26 cellular contexts compared by ENCODE assay signal in the genomic region with DNA sequence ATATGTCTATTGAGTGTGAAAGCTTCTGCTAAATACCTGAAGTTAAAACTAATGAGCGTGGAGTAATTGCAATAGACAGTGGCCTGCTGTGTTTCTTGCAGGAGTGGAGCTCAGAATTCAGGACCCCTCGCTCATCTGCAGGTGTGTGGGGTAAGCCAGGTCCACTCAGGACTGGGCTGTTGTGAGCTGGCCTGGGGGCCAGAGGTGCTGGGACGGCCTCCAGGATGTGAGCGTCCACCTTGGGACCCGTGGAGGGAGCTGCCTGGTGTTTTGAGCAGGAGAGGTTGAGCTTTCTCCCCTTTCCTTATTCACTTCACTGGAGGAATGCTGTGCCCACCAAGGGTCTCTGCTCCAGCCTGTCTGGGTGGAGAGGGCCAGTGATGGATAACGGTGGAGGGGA.
"Had no signal": no experiment of that assay in that cellular context is flagged by ENCODE, and none has a peak within 500 bp of the region (broad histone marks: within the 10 kb centered on the region; RNA-seq: fewer than 3 reads in every experiment).

No MANE protein-coding gene starts in this region.

- H3K9me3 ChIP-seq: stomach, suprapubic skin, testis, thoracic aorta, thyroid gland, tibial artery, tibial nerve, transverse colon, upper lobe of left lung, upper lobe of right lung, uterus, vagina had no signal

- H3K27ac ChIP-seq: stomach, suprapubic skin, testis, thoracic aorta, thyroid gland, tibial artery, tibial nerve, transverse colon, upper lobe of left lung, upper lobe of right lung, uterus, vagina had no signal

- H3K4me1 ChIP-seq: stomach, suprapubic skin, testis, thyroid gland, tibial artery, tibial nerve, transverse colon, upper lobe of left lung, upper lobe of right lung, uterus, vagina had no signal

- DNase-seq: stimulated activated CD4-positive, alpha-beta T cell treated with anti-CD3 and anti-CD28 coated beads, Interleukin-2, amount 100 ng/mL, for 48 hours; stimulated activated CD4-positive, alpha-beta T cell treated with anti-CD3 and anti-CD28 coated beads, Interleukin-4, amount 100 ng/mL, for 1 hour; stimulated activated CD4-positive, alpha-beta T cell treated with anti-CD3 and anti-CD28 coated beads, Interleukin-4, amount 100 ng/mL, for 24 hours; stimulated activated CD4-positive, alpha-beta T cell treated with anti-CD3 and anti-CD28 coated beads, Interleukin-4, amount 100 ng/mL, for 4 hours; stimulated activated CD8-positive, alpha-beta memory T cell treated with anti-CD3 and anti-CD28 coated beads, Interleukin-4, amount 100 ng/mL, for 48 hours; stimulated activated naive B cell treated with anti-CD40 and anti-IgM and Interleukin-4, amounts not matched to agents 10 μg/mL and 1 μg/mL and 100 μg/mL, for 72 hours; stimulated activated naive CD4-positive, alpha-beta T cell; stimulated activated naive CD4-positive, alpha-beta T cell treated with Interleukin-2 at 50 U/mL for 16 hours; stimulated activated naive CD8-positive, alpha-beta T cell treated with anti-CD3 and anti-CD28 coated beads, Interleukin-15, amount 100 ng/mL, for 72 hours; stimulated activated naive CD8-positive, alpha-beta T cell treated with anti-CD3 and anti-CD28 coated beads, Interleukin-15, Interleukin-2, amounts not matched to agents 100 U/mL and 50 U/mL, for 24 hours; stomach; substantia nigra; testis; thyroid gland; tibial artery; transverse colon; trophoblast cell; upper lobe of left lung; upper lobe of right lung; uterus had no signal

- H3K4me3 ChIP-seq: stomach, suprapubic skin, testis, thoracic aorta, thyroid gland, tibial artery, tibial nerve, transverse colon, upper lobe of left lung, upper lobe of right lung, uterus, vagina had no signal

- H3K36me3 ChIP-seq: stomach, suprapubic skin, thoracic aorta, thyroid gland, tibial artery, tibial nerve, transverse colon, upper lobe of left lung, upper lobe of right lung, uterus, vagina had no signal

- ATAC-seq: stimulated activated effector memory CD8-positive, alpha-beta T cell treated with anti-CD3 and anti-CD28 coated beads, Interleukin-12 subunit alpha, Interleukin-12 subunit beta, amount 100 ng/mL, for 72 hours; stimulated activated memory B cell treated with anti-CD40 and anti-IgM and Interleukin-4, amounts not matched to agents 10 μg/mL and 1 μg/mL and 100 μg/mL, for 72 hours; stimulated activated naive B cell treated with anti-CD40 and anti-IgM and Interleukin-4, amounts not matched to agents 10 μg/mL and 1 μg/mL and 100 μg/mL, for 72 hours; stimulated activated naive CD8-positive, alpha-beta T cell treated with anti-CD3 and anti-CD28 coated beads, Interleukin-15, amount 100 ng/mL, for 72 hours; stimulated activated naive CD8-positive, alpha-beta T cell treated with anti-CD3 and anti-CD28 coated beads, Interleukin-15, Interleukin-2, amounts not matched to agents 100 U/mL and 50 U/mL, for 24 hours; upper lobe of right lung had no signal

- H3K27me3 ChIP-seq: testis, thyroid gland, tibial nerve, transverse colon, upper lobe of left lung, uterus, vagina had no signal
